In genomic region chr7:71165708-71166107, GRCh38 we compare ENCODE assay signal across 22 cellular contexts. TPM values are rescaled to one million over a fixed set of nuclear protein-coding genes. Genes with fewer than 3 reads are reported as not detected.
"Had no signal": no experiment of that assay in that cellular context is flagged by ENCODE, and none has a peak within 500 bp of the region (broad histone marks: within the 10 kb centered on the region; RNA-seq: fewer than 3 reads in every experiment).

No MANE protein-coding gene starts in this region.

- H3K9me3 ChIP-seq: body of pancreas, heart right ventricle, left ventricle myocardium inferior, psoas muscle, upper lobe of right lung had no signal

- H3K27me3 ChIP-seq: body of pancreas, cardiac muscle cell, heart right ventricle, upper lobe of right lung had no signal

- H3K27ac ChIP-seq: body of pancreas, cardiac muscle cell, heart right ventricle, left ventricle myocardium inferior, psoas muscle, upper lobe of right lung, WERI-Rb-1 had no signal

- H3K36me3 ChIP-seq: cardiac muscle cell, heart right ventricle, left ventricle myocardium inferior, upper lobe of right lung, WERI-Rb-1 had no signal

- H3K4me1 Mint-ChIP-seq: activated naive CD8-positive, alpha-beta T cell treated with anti-CD3 and anti-CD28 coated beads, Interleukin-2, amount 50 U/mL, for 24 hours; mesothelial cell of epicardium; naive thymus-derived CD8-positive, alpha-beta T cell had no signal

- H3K36me3 Mint-ChIP-seq: mesothelial cell of epicardium; naive thymus-derived CD8-positive, alpha-beta T cell had no signal

- ATAC-seq: activated CD8-positive, alpha-beta T cell treated with anti-CD3 and anti-CD28 coated beads, Interleukin-2, amount 10 ng/mL, durations not matched to agents 7 days and 5 days; activated naive CD8-positive, alpha-beta T cell treated with anti-CD3 and anti-CD28 coated beads, Interleukin-2, amount 50 U/mL, for 24 hours; body of pancreas; heart right ventricle; naive thymus-derived CD8-positive, alpha-beta T cell; psoas muscle; right cardiac atrium; stimulated activated naive CD8-positive, alpha-beta T cell treated with anti-CD3 and anti-CD28 coated beads, Interleukin-15, Interleukin-2, amounts not matched to agents 100 U/mL and 50 U/mL, for 24 hours; upper lobe of right lung had no signal

- H3K27ac Mint-ChIP-seq: activated CD8-positive, alpha-beta T cell treated with anti-CD3 and anti-CD28 coated beads, Interleukin-2, amount 10 ng/mL, durations not matched to agents 7 days and 5 days; activated naive CD8-positive, alpha-beta T cell treated with anti-CD3 and anti-CD28 coated beads, Interleukin-2, amount 50 U/mL, for 24 hours; activated T-helper 1 cell treated with anti-CD3 and anti-CD28 coated beads, Interleukin-12 subunit alpha, Interleukin-12 subunit beta, Interleukin-2, Interleukin-4 antibody, amounts not matched to agents 30 ng/mL and 10 ng/mL and 1 ng/mL, durations not matched to agents 14 hours and 24 hours and 36 hours; mesothelial cell of epicardium; naive thymus-derived CD8-positive, alpha-beta T cell had no signal

- H3K4me3 ChIP-seq: body of pancreas, cardiac muscle cell, heart right ventricle, left ventricle myocardium inferior, psoas muscle, upper lobe of right lung had no signal

- H3K27me3 Mint-ChIP-seq: activated naive CD8-positive, alpha-beta T cell treated with anti-CD3 and anti-CD28 coated beads, Interleukin-2, amount 50 U/mL, for 24 hours had no signal

- H3K4me3 Mint-ChIP-seq: activated CD8-positive, alpha-beta T cell treated with anti-CD3 and anti-CD28 coated beads, Interleukin-2, amount 10 ng/mL, durations not matched to agents 7 days and 5 days; activated naive CD8-positive, alpha-beta T cell treated with anti-CD3 and anti-CD28 coated beads, Interleukin-2, amount 50 U/mL, for 24 hours; activated T-helper 1 cell treated with anti-CD3 and anti-CD28 coated beads, Interleukin-12 subunit alpha, Interleukin-12 subunit beta, Interleukin-2, Interleukin-4 antibody, amounts not matched to agents 30 ng/mL and 10 ng/mL and 1 ng/mL, durations not matched to agents 14 hours and 24 hours and 36 hours; mesothelial cell of epicardium; naive thymus-derived CD8-positive, alpha-beta T cell had no signal

- H3K4me1 ChIP-seq: body of pancreas, heart right ventricle, left ventricle myocardium inferior, psoas muscle, upper lobe of right lung had no signal

- H3K9me3 Mint-ChIP-seq: mesothelial cell of epicardium had no signal

- DNase-seq: activated CD4-positive, alpha-beta T cell treated with anti-CD3 and anti-CD28 coated beads for 1 hour; activated CD4-positive, alpha-beta T cell treated with anti-CD3 and anti-CD28 coated beads, Interleukin-2, amount 50 U/mL, for 1 hour; activated CD8-positive, alpha-beta T cell treated with anti-CD3 and anti-CD28 coated beads, Interleukin-2, amount 10 ng/mL, durations not matched to agents 7 days and 5 days; activated gamma-delta T cell; activated naive CD4-positive, alpha-beta T cell treated with anti-CD3 and anti-CD28 coated beads, Interleukin-2, amount 50 U/mL, for 16 hours; activated naive CD8-positive, alpha-beta T cell treated with anti-CD3 and anti-CD28 coated beads, Interleukin-2, amount 50 U/mL, for 24 hours; body of pancreas; heart right ventricle; left ventricle myocardium inferior; naive thymus-derived CD8-positive, alpha-beta T cell; psoas muscle; right cardiac atrium; stimulated activated CD4-positive, alpha-beta T cell treated with anti-CD3 and anti-CD28 coated beads, Interleukin-4, amount 100 ng/mL, for 24 hours; stimulated activated naive CD8-positive, alpha-beta T cell treated with anti-CD3 and anti-CD28 coated beads, Interleukin-15, Interleukin-2, amounts not matched to agents 100 U/mL and 50 U/mL, for 24 hours; upper lobe of right lung; WERI-Rb-1 had no signal

RNA-seq across cellular contexts. Expression of gene GALNT17, which starts 33.8 kb away (rescaled TPM):
- total RNA-seq: activated CD8-positive, alpha-beta T cell treated with anti-CD3 and anti-CD28 coated beads, Interleukin-2, amount 10 ng/mL, durations not matched to agents 7 days and 5 days; activated T-helper 1 cell treated with anti-CD3 and anti-CD28 coated beads, Interleukin-12 subunit alpha, Interleukin-12 subunit beta, Interleukin-2, Interleukin-4 antibody, amounts not matched to agents 30 ng/mL and 10 ng/mL and 1 ng/mL, durations not matched to agents 14 hours and 24 hours and 36 hours; fibroblast of villous mesenchyme; lung microvascular endothelial cell; naive thymus-derived CD8-positive, alpha-beta T cell; T-helper 2 cell treated with Interferon-gamma antibody and Interleukin-4, amounts not matched to agents 100 ng/mL and 5 ng/mL, for 36 hours had no signal
- polyA plus RNA-seq: naive thymus-derived CD8-positive, alpha-beta T cell had no signal
